ENCODE assay signal across 8 cellular contexts in the genomic region with DNA sequence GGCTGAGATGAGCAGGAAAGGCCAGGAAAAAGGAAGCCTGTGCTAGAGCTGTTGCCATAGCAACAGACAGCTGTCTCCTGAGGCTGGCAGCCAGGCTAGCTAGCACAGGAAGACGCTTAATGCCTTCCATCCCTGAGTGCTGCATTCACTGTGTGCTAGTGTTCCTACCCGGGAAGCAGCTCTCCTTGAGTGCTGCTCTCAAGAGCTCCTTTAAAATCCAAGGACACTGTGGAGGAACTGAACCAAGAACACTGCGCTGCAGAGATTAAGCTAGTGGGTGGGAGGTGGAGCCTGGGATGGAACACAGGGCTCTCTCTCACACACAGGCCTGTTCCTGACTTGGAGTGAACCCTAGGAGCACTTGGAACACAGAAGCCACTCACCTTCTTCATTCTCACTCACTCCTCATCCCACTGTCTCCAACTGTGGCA. TPM values are rescaled to one million over a fixed set of nuclear protein-coding genes. Genes with fewer than 3 reads are reported as not detected.
DNase-seq lines count a peak whose midpoint lies in the region; ATAC-seq lines count a peak whose summit lies in the region.

No MANE protein-coding gene starts in this region.

- H3K9me3 Mint-ChIP-seq in CD8-positive, alpha-beta memory T cell: peaks cover 0 to 1% (median 0%) of the 10 kb centered on the region in 5 donors
- no peaks in the 10 kb centered on the region for H3K9me3 Mint-ChIP-seq in activated naive CD8-positive, alpha-beta T cell (ENCODE audit: low read depth)

- POLR2A ChIA-PET in CD8-positive, alpha-beta memory T cell (lab: Charles Lee): interaction anchor here (1.8 to 1.9 kb wide), 2 partner anchors 51 to 72 kb away, joined by 5 read pairs; no protein-coding TSS in a partner anchor

- H3K4me1 Mint-ChIP-seq in CD8-positive, alpha-beta memory T cell: peaks cover 53 to 94% (median 72%) of the 10 kb centered on the region in 3 donors
- peaks cover 68% of the 10 kb centered on the region for H3K4me1 Mint-ChIP-seq in activated naive CD8-positive, alpha-beta T cell (ENCODE audit: low read depth)

- H3K4me1 ChIP-seq in CD8-positive, alpha-beta memory T cell (ENCODE audit: insufficient read depth, low read length): peaks cover 41% of the 10 kb centered on the region

- DNase-seq in CD8-positive, alpha-beta memory T cell: peak in 1 of 5 donors; percentile 61
- peak; percentile 80 for DNase-seq in NCI-H1092 treated with DMSO at 0.1 percent for 48 hours (lab: John Stamatoyannopoulos, UW)
- DNase-seq in hepatic stellate cell (ENCODE audit: low spot score): peak; percentile 51
- DNase-seq in substantia nigra (lab: John Stamatoyannopoulos, UW): peak in 45 of 49 donors; percentile 1 to 73 (median 44)
- DNase-seq in D341Med (ENCODE audit: low spot score): no peak
- no peak for DNase-seq in SKM-1 treated with dmso at 0.1 percent for 144 hours (lab: John Stamatoyannopoulos, UW; ENCODE audit: unreplicated experiment)

- peak overlapping the region; percentile 76 to 93 (median 90) for H3K27ac Mint-ChIP-seq in CD8-positive, alpha-beta memory T cell
- H3K27ac Mint-ChIP-seq in activated naive CD8-positive, alpha-beta T cell: peak overlapping the region; percentile 75

- no peak overlapping the region for H3K4me3 ChIP-seq in CD8-positive, alpha-beta memory T cell (ENCODE audit: low read length)

- no peaks in the 10 kb centered on the region for H3K9me3 ChIP-seq in CD8-positive, alpha-beta memory T cell (ENCODE audit: low read length)

- H3K27ac ChIP-seq in CD8-positive, alpha-beta memory T cell (ENCODE audit: low read depth, low read length): no peak overlapping the region
- peak overlapping the region; percentile 56 for H3K27ac ChIP-seq in substantia nigra (ENCODE audit: low read depth, low read length, poor library complexity, severe bottlenecking)

- peaks cover 0 to 6% (median 4%) of the 10 kb centered on the region in 3 donors for H3K36me3 Mint-ChIP-seq in CD8-positive, alpha-beta memory T cell
- no peaks in the 10 kb centered on the region for H3K36me3 Mint-ChIP-seq in activated naive CD8-positive, alpha-beta T cell

- no peaks in the 10 kb centered on the region for H3K27me3 ChIP-seq in CD8-positive, alpha-beta memory T cell (ENCODE audit: insufficient read depth, low read length, poor library complexity, severe bottlenecking)

- H3K27me3 Mint-ChIP-seq in CD8-positive, alpha-beta memory T cell: no peaks in the 10 kb centered on the region
- H3K27me3 Mint-ChIP-seq in activated naive CD8-positive, alpha-beta T cell: no peaks in the 10 kb centered on the region

- H3K4me3 Mint-ChIP-seq in CD8-positive, alpha-beta memory T cell: peak overlapping the region in 5 of 7 donors; percentile 12 to 61 (median 41)
- H3K4me3 Mint-ChIP-seq in activated naive CD8-positive, alpha-beta T cell: peak overlapping the region; percentile 21

- CTCF ChIA-PET in CD8-positive, alpha-beta memory T cell (lab: Charles Lee): interaction anchor here (0.9 to 1.6 kb wide), 6 partner anchors 8 to 20 kb away, joined by 3 to 5 read pairs (median 4); no protein-coding TSS in a partner anchor

- ATAC-seq in GM21528 (IDR thresholded peaks at IDR 0.05; ENCODE audit: low FRiP score, unreplicated experiment): no peak

- no peaks in the 10 kb centered on the region for H3K36me3 ChIP-seq in CD8-positive, alpha-beta memory T cell (ENCODE audit: insufficient read depth, low read length)

RNA-seq across cellular contexts. Expression of gene IL7R, which starts 53.5 kb away (rescaled TPM):
- total RNA-seq in CD8-positive, alpha-beta memory T cell: 100 to 1,000 TPM; 272 to 289 TPM
- 761 TPM for polyA plus RNA-seq in CD8-positive, alpha-beta memory T cell

Comparison
In these comparisons a context has a peak if more than half of its experiments do, and no peak if none do; other contexts are left out.
1. DNase-seq: peak in NCI-H1092 treated with DMSO at 0.1 percent for 48 hours (single experiment), hepatic stellate cell (single experiment) and substantia nigra (45 of 49); none in D341Med (single experiment) and SKM-1 treated with dmso at 0.1 percent for 144 hours (single experiment).